ENCODE assay signal across 15 cellular contexts in genomic region chr20:40680560-40680959, GRCh38. TPM values are rescaled to one million over a fixed set of nuclear protein-coding genes. Genes with fewer than 3 reads are reported as not detected.
DNase-seq lines count a peak whose midpoint lies in the region; ATAC-seq and TF ChIP-seq lines count a peak whose summit lies in the region.
"Had no signal": no experiment of that assay in that cellular context is flagged by ENCODE, and none has a peak within 500 bp of the region (broad histone marks: within the 10 kb centered on the region; RNA-seq: fewer than 3 reads in every experiment).

No MANE protein-coding gene starts in this region.

- H3K4me1 ChIP-seq in mammary epithelial cell (ENCODE audit: insufficient read depth, low read length) = peaks cover 6% of the 10 kb centered on the region

- DNase-seq in CD14-positive monocyte (ENCODE audit: low spot score) (no peak), MCF 10A (ENCODE audit: unreplicated experiment) (no peak), mammary epithelial cell (no peak), amniotic stem cell (lab: John Stamatoyannopoulos, UW) (no peak)
- DNase-seq in stimulated activated naive CD4-positive, alpha-beta T cell (lab: John Stamatoyannopoulos, UW) = no peak
- DNase-seq: activated CD8-positive, alpha-beta memory T cell treated with anti-CD3 and anti-CD28 coated beads, Interleukin-2, amount 50 U/mL, for 4 hours; NCI-H1436 treated with DMSO at 0.1 percent for 48 hours; SHP77 treated with DMSO at 0.1 percent for 48 hours; stimulated activated CD4-positive, alpha-beta T cell treated with anti-CD3 and anti-CD28 coated beads, Interleukin-12 subunit alpha, Interleukin-12 subunit beta, amount 100 ng/mL, for 4 hours had no signal

- 55% methylated on average over 2 of the region's 2 CpGs for WGBS in mammary epithelial cell (ENCODE audit: low coverage, missing lambda C conversion rate)

- no peak overlapping the region for H2AFZ ChIP-seq in mammary epithelial cell (ENCODE audit: low read depth, low read length)

- H3K27me3 ChIP-seq in mammary epithelial cell (ENCODE audit: insufficient read depth, low read length) = peaks cover 15% of the 10 kb centered on the region

- POLR2A ChIA-PET in MCF 10A (lab: Yijun Ruan, JAX) = interaction anchor here (0.9 to 2.7 kb wide), 3 partner anchors 12 to 80 kb away, joined by 3 to 15 read pairs (median 4); no protein-coding TSS in a partner anchor

- dilution Hi-C loops in mammary epithelial cell (cut with HindIII; ENCODE audit: low sequenced_read_pairs) = no loop called here

- no peak overlapping the region for H3K4me3 ChIP-seq in mammary epithelial cell (replicated peaks in 1 of 3; ENCODE audit: insufficient read depth in 1 of 3, low read depth in 2 of 3, low read length in 3 of 3)
- H3K4me3 ChIP-seq: coronary artery had no signal

- H3K9me3 Mint-ChIP-seq in CD14-positive monocyte = peaks cover 0 to 32% (median 15%) of the 10 kb centered on the region in 7 donors
- no peaks in the 10 kb centered on the region for H3K9me3 Mint-ChIP-seq in MCF 10A (ENCODE audit: unreplicated experiment)
- H3K9me3 Mint-ChIP-seq: memory B cell had no signal

- no peaks in the 10 kb centered on the region for H3K79me2 ChIP-seq in mammary epithelial cell (ENCODE audit: insufficient read depth, low read length)

- H3K27me3 Mint-ChIP-seq in CD14-positive monocyte (ENCODE audit: low read depth in 3 of 3) (peaks cover 70 to 80% (median 77%) of the 10 kb centered on the region in 3 donors), MCF 10A (ENCODE audit: insufficient read depth, unreplicated experiment) (no peaks in the 10 kb centered on the region)

- BruUV-seq in MCF 10A (replicated peaks; lab: Mats Ljungman, UMichigan) (no TSS peak), mammary epithelial cell (replicated peaks; lab: Mats Ljungman, UMichigan) (no TSS peak)

- H3K36me3 ChIP-seq in mammary epithelial cell (ENCODE audit: insufficient read depth, low read length) = no peaks in the 10 kb centered on the region

- no peak overlapping the region for H3K27ac ChIP-seq in mammary epithelial cell (ENCODE audit: insufficient read depth, low read depth, low read length)

- H3K36me3 Mint-ChIP-seq in CD14-positive monocyte (peaks cover 37 to 38% of the 10 kb centered on the region in 2 donors), MCF 10A (ENCODE audit: insufficient read depth, unreplicated experiment) (peaks cover 26% of the 10 kb centered on the region)
- H3K36me3 Mint-ChIP-seq: memory B cell had no signal

- peak overlapping the region; percentile 66 to 81 for H3K4me3 Mint-ChIP-seq in CD14-positive monocyte
- H3K4me3 Mint-ChIP-seq in MCF 10A (ENCODE audit: unreplicated experiment) = no peak overlapping the region
- H3K4me3 Mint-ChIP-seq: memory B cell had no signal

- H3K9me3 ChIP-seq in mammary epithelial cell (replicated peaks; ENCODE audit: insufficient read depth, low read length) = no peaks in the 10 kb centered on the region

- in situ Hi-C loops in mammary epithelial cell (cut with MboI; ENCODE audit: low sequenced_read_pairs in 2 of 2) = loop anchor here (25.0 kb wide), 2 partner anchors 793 to 1418 kb away; no protein-coding TSS in a partner anchor

- H3K9ac ChIP-seq in mammary epithelial cell (ENCODE audit: insufficient read depth, low read length) = no peak overlapping the region

- TF ChIP-seq CTCF in CD14-positive monocyte (IDR thresholded peaks at IDR 0.05) (no peak), MCF 10A (IDR thresholded peaks at IDR 0.05; ENCODE audit: unreplicated experiment) (no peak), mammary epithelial cell (conservative IDR thresholded peaks at IDR 0.05 in 1 of 2, IDR thresholded peaks at IDR 0.05 in 1 of 2; ENCODE audit: extremely low read depth in 1 of 2, insufficient read depth in 1 of 2, low read depth in 1 of 2, low read length in 2 of 2) (no peak)

- H3K27ac Mint-ChIP-seq in CD14-positive monocyte = peak overlapping the region in 6 of 7 donors; percentile 24 to 83 (median 82)
- no peak overlapping the region for H3K27ac Mint-ChIP-seq in MCF 10A (ENCODE audit: low read depth, unreplicated experiment)
- H3K27ac Mint-ChIP-seq: memory B cell had no signal

- no peak overlapping the region for H3K4me2 ChIP-seq in mammary epithelial cell (ENCODE audit: insufficient read depth, low read depth, low read length)

- intact Hi-C loops in CD14-positive monocyte (cut with micrococcal nuclease) (loop anchor here in 1 of 2 donors (10.0 kb wide), 4 partner anchors 106 to 356 kb away; no protein-coding TSS in a partner anchor), MCF 10A (cut with micrococcal nuclease) (loop anchor here (10.0 kb wide), 1 partner anchor 146 kb away; no protein-coding TSS in a partner anchor), mammary epithelial cell (cut with micrococcal nuclease) (loop anchor here (10.0 kb wide), 2 partner anchors 116 to 146 kb away; no protein-coding TSS in a partner anchor)

- peaks cover 74% of the 10 kb centered on the region for H3K4me1 Mint-ChIP-seq in CD14-positive monocyte
- peaks cover 17% of the 10 kb centered on the region for H3K4me1 Mint-ChIP-seq in MCF 10A (ENCODE audit: insufficient read depth, unreplicated experiment)

- ATAC-seq in GM18870 (IDR thresholded peaks at IDR 0.05; ENCODE audit: unreplicated experiment) (peak; percentile 64), HG02588 (IDR thresholded peaks at IDR 0.05; ENCODE audit: unreplicated experiment) (peak; percentile 73), HG03439 (IDR thresholded peaks at IDR 0.05; ENCODE audit: unreplicated experiment) (peak; percentile 73)
- ATAC-seq: HCT116 had no signal

- no peaks in the 10 kb centered on the region for H4K20me1 ChIP-seq in mammary epithelial cell (ENCODE audit: insufficient read depth, low read length)

- CTCF ChIA-PET in MCF 10A (lab: Yijun Ruan, JAX) (interaction anchor here (0.6 to 1.2 kb wide), 7 partner anchors 8 to 523 kb away, joined by 3 to 6 read pairs (median 4); partner anchors contain the start of gene MAFB), mammary epithelial cell (lab: Charles Lee; ENCODE audit: low non-redundant PET) (no interaction called here)

RNA-seq across cellular contexts. Expression of gene MAFB, which starts 8.5 kb away (rescaled TPM):
- polyA plus RNA-seq in CD14-positive monocyte = 100 to 1,000 TPM; 113 to 134 TPM
- total RNA-seq in MCF 10A (2022) = 15.9 and 19.7 TPM in 2 replicates
- 1 to 10 TPM in 1 of 2 donors, under 1 TPM in 1; 0.47 to 6.5 TPM for total RNA-seq in mammary epithelial cell
- polyA plus RNA-seq in mammary epithelial cell = 0.16 TPM
- polyA minus RNA-seq in mammary epithelial cell = not detected
